Comparison of ENCODE assay signal across 1 cellular context in genomic region chr10:111076682-111077661, GRCh38.
TF ChIP-seq lines count a peak whose summit lies in the region.

Gene ADRA2A, plus strand, starts transcription at chr10:111077029. Its CDS starts 968 bp downstream, at chr10:111077997.

TF ChIP-seq in WTC11, 78 proteins besides CTCF, POLR2A, EP300 and RAD21 (continued from another document):
- TF ChIP-seq, protein P1, sequence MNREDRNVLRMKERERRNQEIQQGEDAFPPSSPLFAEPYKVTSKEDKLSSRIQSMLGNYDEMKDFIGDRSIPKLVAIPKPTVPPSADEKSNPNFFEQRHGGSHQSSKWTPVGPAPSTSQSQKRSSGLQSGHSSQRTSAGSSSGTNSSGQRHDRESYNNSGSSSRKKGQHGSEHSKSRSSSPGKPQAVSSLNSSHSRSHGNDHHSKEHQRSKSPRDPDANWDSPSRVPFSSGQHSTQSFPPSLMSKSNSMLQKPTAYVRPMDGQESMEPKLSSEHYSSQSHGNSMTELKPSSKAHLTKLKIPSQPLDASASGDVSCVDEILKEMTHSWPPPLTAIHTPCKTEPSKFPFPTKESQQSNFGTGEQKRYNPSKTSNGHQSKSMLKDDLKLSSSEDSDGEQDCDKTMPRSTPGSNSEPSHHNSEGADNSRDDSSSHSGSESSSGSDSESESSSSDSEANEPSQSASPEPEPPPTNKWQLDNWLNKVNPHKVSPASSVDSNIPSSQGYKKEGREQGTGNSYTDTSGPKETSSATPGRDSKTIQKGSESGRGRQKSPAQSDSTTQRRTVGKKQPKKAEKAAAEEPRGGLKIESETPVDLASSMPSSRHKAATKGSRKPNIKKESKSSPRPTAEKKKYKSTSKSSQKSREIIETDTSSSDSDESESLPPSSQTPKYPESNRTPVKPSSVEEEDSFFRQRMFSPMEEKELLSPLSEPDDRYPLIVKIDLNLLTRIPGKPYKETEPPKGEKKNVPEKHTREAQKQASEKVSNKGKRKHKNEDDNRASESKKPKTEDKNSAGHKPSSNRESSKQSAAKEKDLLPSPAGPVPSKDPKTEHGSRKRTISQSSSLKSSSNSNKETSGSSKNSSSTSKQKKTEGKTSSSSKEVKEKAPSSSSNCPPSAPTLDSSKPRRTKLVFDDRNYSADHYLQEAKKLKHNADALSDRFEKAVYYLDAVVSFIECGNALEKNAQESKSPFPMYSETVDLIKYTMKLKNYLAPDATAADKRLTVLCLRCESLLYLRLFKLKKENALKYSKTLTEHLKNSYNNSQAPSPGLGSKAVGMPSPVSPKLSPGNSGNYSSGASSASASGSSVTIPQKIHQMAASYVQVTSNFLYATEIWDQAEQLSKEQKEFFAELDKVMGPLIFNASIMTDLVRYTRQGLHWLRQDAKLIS (CRISPR knock-in tag; IDR thresholded peaks at IDR 0.05; ENCODE audit: borderline replicate concordance): no peak
- TF ChIP-seq ELF4 (CRISPR knock-in tag; IDR thresholded peaks at IDR 0.05; ENCODE audit: low read depth) (no peak), ZNF423 (CRISPR knock-in tag; IDR thresholded peaks at IDR 0.05) (peak; percentile 53), ETV6 (CRISPR knock-in tag; IDR thresholded peaks at IDR 0.05) (peak; percentile 83), FOXP1 (CRISPR knock-in tag; IDR thresholded peaks at IDR 0.05; ENCODE audit: borderline replicate concordance) (peak; percentile 51; the same call in 1 of the 2 replicates), FOXK1 (CRISPR knock-in tag; IDR thresholded peaks at IDR 0.05) (no peak), ZBTB43 (CRISPR knock-in tag; IDR thresholded peaks at IDR 0.05) (no peak), OVOL2 (CRISPR knock-in tag; IDR thresholded peaks at IDR 0.05; ENCODE audit: borderline replicate concordance) (no peak), KAT7 (CRISPR knock-in tag; IDR thresholded peaks at IDR 0.05; ENCODE audit: borderline replicate concordance) (0 out of 2 replicates have a peak, but pooled peaks have one; percentile 39), MYBL2 (CRISPR knock-in tag; IDR thresholded peaks at IDR 0.05) (0 out of 2 replicates have a peak, but pooled peaks have one; percentile 37)
- TF ChIP-seq, protein P2, sequence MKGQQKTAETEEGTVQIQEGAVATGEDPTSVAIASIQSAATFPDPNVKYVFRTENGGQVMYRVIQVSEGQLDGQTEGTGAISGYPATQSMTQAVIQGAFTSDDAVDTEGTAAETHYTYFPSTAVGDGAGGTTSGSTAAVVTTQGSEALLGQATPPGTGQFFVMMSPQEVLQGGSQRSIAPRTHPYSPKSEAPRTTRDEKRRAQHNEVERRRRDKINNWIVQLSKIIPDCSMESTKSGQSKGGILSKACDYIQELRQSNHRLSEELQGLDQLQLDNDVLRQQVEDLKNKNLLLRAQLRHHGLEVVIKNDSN (CRISPR knock-in tag; IDR thresholded peaks at IDR 0.05): peak; percentile 27; the same call in 1 of the 2 replicates
